In genomic region chr3:64491843-64492242, GRCh38 we compare ENCODE assay signal across 21 cellular contexts.
"Had no signal": no experiment of that assay in that cellular context is flagged by ENCODE, and none has a peak within 500 bp of the region (broad histone marks: within the 10 kb centered on the region; RNA-seq: fewer than 3 reads in every experiment).

No MANE protein-coding gene starts in this region.

- H3K9me3 Mint-ChIP-seq: activated CD4-positive, alpha-beta memory T cell treated with anti-CD3 and anti-CD28 coated beads, Interleukin-2, amount 10 ng/mL, durations not matched to agents 7 days and 5 days; activated naive CD4-positive, alpha-beta T cell treated with anti-CD3 and anti-CD28 coated beads for 36 hours; activated T-cell treated with anti-CD3 and anti-CD28 coated beads, Interleukin-2, amount 50 U/mL, for 24 hours; activated T-helper 2 cell treated with anti-CD3 and anti-CD28 coated beads, Interferon-gamma antibody, Interleukin-2, Interleukin-4, amounts not matched to agents 10 μg/mL and 5 μg/mL and 100 μg/mL, durations not matched to agents 14 hours and 24 hours and 36 hours; memory B cell; naive thymus-derived CD4-positive, alpha-beta T cell; stimulated activated naive CD8-positive, alpha-beta T cell treated with anti-CD3 and anti-CD28 coated beads, Interleukin-15, Interleukin-2, amounts not matched to agents 100 ng/mL and 50 ng/mL, for 24 hours; T-helper 2 cell treated with Interferon-gamma antibody and Interleukin-4, amounts not matched to agents 5 μg/mL and 100 μg/mL, for 36 hours had no signal

- H3K27ac ChIP-seq: brain microvascular endothelial cell, heart right ventricle, tibial nerve, vagina had no signal

- H3K9me3 ChIP-seq: heart right ventricle, tibial nerve, vagina had no signal

- H3K4me1 Mint-ChIP-seq: immature natural killer cell, memory B cell had no signal

- H3K27ac Mint-ChIP-seq: activated CD4-positive, alpha-beta memory T cell treated with anti-CD3 and anti-CD28 coated beads, Interleukin-2, amount 10 ng/mL, durations not matched to agents 7 days and 5 days; activated naive CD4-positive, alpha-beta T cell treated with anti-CD3 and anti-CD28 coated beads for 36 hours; activated T-cell treated with anti-CD3 and anti-CD28 coated beads, Interleukin-2, amount 50 U/mL, for 24 hours; activated T-helper 2 cell treated with anti-CD3 and anti-CD28 coated beads, Interferon-gamma antibody, Interleukin-2, Interleukin-4, amounts not matched to agents 10 μg/mL and 5 μg/mL and 100 μg/mL, durations not matched to agents 14 hours and 24 hours and 36 hours; immature natural killer cell; memory B cell; naive thymus-derived CD4-positive, alpha-beta T cell; stimulated activated naive CD8-positive, alpha-beta T cell treated with anti-CD3 and anti-CD28 coated beads, Interleukin-15, Interleukin-2, amounts not matched to agents 100 ng/mL and 50 ng/mL, for 24 hours; T-helper 2 cell treated with Interferon-gamma antibody and Interleukin-4, amounts not matched to agents 5 μg/mL and 100 μg/mL, for 36 hours had no signal

- H3K36me3 ChIP-seq: brain microvascular endothelial cell, heart right ventricle, tibial nerve, vagina had no signal

- ATAC-seq: heart right ventricle; left ventricle myocardium superior; naive thymus-derived CD4-positive, alpha-beta T cell had no signal

- H3K4me3 Mint-ChIP-seq: activated CD4-positive, alpha-beta memory T cell treated with anti-CD3 and anti-CD28 coated beads, Interleukin-2, amount 10 ng/mL, durations not matched to agents 7 days and 5 days; activated naive CD4-positive, alpha-beta T cell treated with anti-CD3 and anti-CD28 coated beads for 36 hours; activated T-cell treated with anti-CD3 and anti-CD28 coated beads, Interleukin-2, amount 50 U/mL, for 24 hours; immature natural killer cell; memory B cell; naive thymus-derived CD4-positive, alpha-beta T cell; stimulated activated naive CD8-positive, alpha-beta T cell treated with anti-CD3 and anti-CD28 coated beads, Interleukin-15, Interleukin-2, amounts not matched to agents 100 ng/mL and 50 ng/mL, for 24 hours; T-helper 2 cell treated with Interferon-gamma antibody and Interleukin-4, amounts not matched to agents 5 μg/mL and 100 μg/mL, for 36 hours had no signal

- DNase-seq: activated CD4-positive, alpha-beta memory T cell treated with anti-CD3 and anti-CD28 coated beads, Interleukin-2, amount 10 ng/mL, durations not matched to agents 7 days and 5 days; activated CD4-positive, alpha-beta T cell treated with anti-CD3 and anti-CD28 coated beads for 48 hours; activated CD4-positive, CD25-positive, alpha-beta regulatory T cell; activated naive CD4-positive, alpha-beta T cell treated with anti-CD3 and anti-CD28 coated beads for 36 hours; activated T-cell treated with anti-CD3 and anti-CD28 coated beads, Interleukin-2, amount 50 U/mL, for 24 hours; brain microvascular endothelial cell; central memory CD4-positive, alpha-beta T cell; heart right ventricle; immature natural killer cell; kidney glomerular epithelial cell; left ventricle myocardium superior; naive thymus-derived CD4-positive, alpha-beta T cell; nucleus accumbens; posterior cingulate gyrus; stimulated activated CD4-positive, alpha-beta T cell treated with anti-CD3 and anti-CD28 coated beads, Interleukin-2, amount 100 ng/mL, for 24 hours had no signal

- H3K4me3 ChIP-seq: heart right ventricle, tibial nerve, vagina had no signal

- H3K27me3 ChIP-seq: vagina had no signal

- H3K36me3 Mint-ChIP-seq: immature natural killer cell; memory B cell; naive thymus-derived CD4-positive, alpha-beta T cell had no signal
